32 cellular contexts compared by ENCODE assay signal in genomic region chr7:122340427-122340826, GRCh38. TPM values are rescaled to one million over a fixed set of nuclear protein-coding genes. Genes with fewer than 3 reads are reported as not detected.
"Had no signal": no experiment of that assay in that cellular context is flagged by ENCODE, and none has a peak within 500 bp of the region (broad histone marks: within the 10 kb centered on the region; RNA-seq: fewer than 3 reads in every experiment).

No MANE protein-coding gene starts in this region.

- DNase-seq: activated B cell treated with CpG ODN at 0.5 μM for 24 hours; activated CD4-positive, alpha-beta T cell treated with anti-CD3 and anti-CD28 coated beads for 48 hours; activated CD4-positive, alpha-beta T cell treated with anti-CD3 and anti-CD28 coated beads, Interleukin-2, amount 50 U/mL, for 1 hour; activated CD4-positive, alpha-beta T cell treated with anti-CD3 and anti-CD28 coated beads, Interleukin-2, amount 50 U/mL, for 48 hours; activated CD8-positive, alpha-beta memory T cell treated with anti-CD3 and anti-CD28 coated beads for 24 hours; activated CD8-positive, alpha-beta T cell treated with anti-CD3 and anti-CD28 coated beads for 36 hours; activated effector memory CD4-positive, alpha-beta T cell treated with Interleukin-2 at 50 U/mL for 16 hours; activated gamma-delta T cell treated with Interleukin-2 at 50 U/mL for 16 hours; activated naive CD4-positive, alpha-beta T cell treated with anti-CD3 and anti-CD28 coated beads, Interleukin-2, amount 50 U/mL, for 16 hours; activated naive CD4-positive, alpha-beta T cell treated with Interleukin-2 at 50 U/mL for 16 hours; activated T-cell treated with anti-CD3 and anti-CD28 coated beads, Interleukin-2, amount 50 U/mL, for 4 hours; amniotic stem cell; anterior cingulate cortex; caudate nucleus; cortex of kidney; dermis blood vessel endothelial cell; effector CD4-positive, alpha-beta T cell; effector memory CD8-positive, alpha-beta T cell; erythroblast; foreskin keratinocyte; gastrocnemius medialis; glutamatergic neuron; heart left ventricle; T1000; WERI-Rb-1 had no signal

- H3K27me3 ChIP-seq: esophagus muscularis mucosa, gastrocnemius medialis, heart left ventricle had no signal

- H3K36me3 ChIP-seq: gastrocnemius medialis, WERI-Rb-1 had no signal

- H3K27ac ChIP-seq: esophagus muscularis mucosa, foreskin keratinocyte, gastrocnemius medialis, heart left ventricle, WERI-Rb-1 had no signal

- H3K4me3 ChIP-seq: esophagus muscularis mucosa, gastrocnemius medialis, heart left ventricle had no signal

- FAIRE-seq: astrocyte, colon had no signal

- ATAC-seq: activated CD4-positive, CD25-positive, alpha-beta regulatory T cell treated with anti-CD3 and anti-CD28 coated beads, Interleukin-2, amount 50 U/mL, for 24 hours; activated CD8-positive, alpha-beta T cell treated with anti-CD3 and anti-CD28 coated beads for 36 hours; activated T-cell treated with anti-CD3 and anti-CD28 coated beads, Interleukin-2, amount 50 U/mL, for 4 hours; activated T-helper 17 cell treated with anti-CD3 and anti-CD28 coated beads, Interleukin-2, amount 50 U/mL, for 72 hours; effector memory CD8-positive, alpha-beta T cell; foreskin keratinocyte; gastrocnemius medialis; heart left ventricle had no signal

- H3K9me3 ChIP-seq: esophagus muscularis mucosa, gastrocnemius medialis, heart left ventricle had no signal

- H3K4me1 ChIP-seq: esophagus muscularis mucosa, foreskin keratinocyte, gastrocnemius medialis, heart left ventricle had no signal

RNA-seq across cellular contexts. Expression of gene FEZF1, which starts 35.9 kb away (rescaled TPM):
- total RNA-seq: activated B cell treated with CpG ODN at 0.5 μM for 24 hours; activated CD8-positive, alpha-beta T cell treated with anti-CD3 and anti-CD28 coated beads for 36 hours; activated T-cell treated with anti-CD3 and anti-CD28 coated beads, Interleukin-2, amount 50 U/mL, for 4 hours; activated T-helper 17 cell treated with anti-CD3 and anti-CD28 coated beads, Interleukin-2, amount 50 U/mL, for 72 hours; chondrocyte; dermis blood vessel endothelial cell; esophagus muscularis mucosa; foreskin keratinocyte; gastrocnemius medialis had no signal
- polyA plus RNA-seq: adipose tissue, foreskin keratinocyte, heart left ventricle had no signal
